Comparison of ENCODE assay signal across 20 cellular contexts in the genomic region with DNA sequence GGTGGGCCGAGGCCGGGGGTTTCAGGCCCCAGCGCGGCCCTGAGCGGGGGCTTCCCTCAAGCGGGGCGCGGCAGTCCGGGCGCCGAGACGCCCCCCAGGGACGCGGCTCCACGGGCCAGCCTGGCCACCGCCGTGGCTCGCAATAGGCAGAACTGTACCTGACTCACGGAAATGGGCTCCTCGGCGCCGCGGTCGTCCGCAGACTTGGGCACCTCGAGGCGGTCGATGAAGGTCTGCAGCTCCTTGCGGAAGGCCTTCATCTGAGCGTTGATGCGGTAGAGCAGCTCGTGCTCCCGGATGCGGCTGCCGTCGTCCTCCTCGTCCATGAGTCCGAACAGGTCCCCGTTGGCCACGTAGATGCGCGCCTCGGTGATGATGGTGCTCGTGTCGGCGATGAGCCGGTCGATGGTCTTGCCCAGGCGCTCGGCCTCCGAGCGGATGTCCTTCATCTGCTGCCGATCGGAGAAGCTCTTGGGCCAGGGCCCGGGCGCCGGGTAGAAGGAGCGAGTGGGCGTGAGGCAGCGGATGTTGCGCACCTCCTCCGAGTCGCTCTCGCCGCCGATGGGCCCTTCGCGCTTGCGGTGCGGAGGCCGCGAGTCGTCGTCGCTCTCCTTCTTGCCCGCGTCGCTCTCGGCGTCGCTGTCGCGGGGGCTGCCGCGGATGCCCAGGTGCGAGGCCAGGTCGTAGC. TPM values are rescaled to one million over a fixed set of nuclear protein-coding genes. Genes with fewer than 3 reads are reported as not detected.
A peak's percentile ranks its signal among the peaks of the same experiment; 100 is the strongest.
DNase-seq lines count a peak whose midpoint lies in the region; ATAC-seq and TF ChIP-seq lines count a peak whose summit lies in the region.
"Had no signal": no experiment of that assay in that cellular context is flagged by ENCODE, and none has a peak within 500 bp of the region (broad histone marks: within the 10 kb centered on the region; RNA-seq: fewer than 3 reads in every experiment).

No MANE protein-coding gene starts in this region.

- no peak overlapping the region for H3K27ac Mint-ChIP-seq in activated CD4-positive, alpha-beta memory T cell treated with anti-CD3 and anti-CD28 coated beads for 36 hours
- H3K27ac Mint-ChIP-seq in activated CD4-positive, alpha-beta memory T cell treated with anti-CD3 and anti-CD28 coated beads, Interleukin-2, amount 10 ng/mL, durations not matched to agents 7 days and 5 days: no peak overlapping the region

- TF ChIP-seq CTCF in upper lobe of right lung (IDR thresholded peaks at IDR 0.05): no peak

- no peaks in the 10 kb centered on the region for H3K4me1 Mint-ChIP-seq in activated CD4-positive, alpha-beta memory T cell treated with anti-CD3 and anti-CD28 coated beads for 36 hours (ENCODE audit: low read depth)
- no peaks in the 10 kb centered on the region for H3K4me1 Mint-ChIP-seq in activated CD4-positive, alpha-beta memory T cell treated with anti-CD3 and anti-CD28 coated beads, Interleukin-2, amount 10 ng/mL, durations not matched to agents 7 days and 5 days

- no peaks in the 10 kb centered on the region for H3K27me3 ChIP-seq in upper lobe of right lung
- H3K27me3 ChIP-seq: Peyer's patch had no signal

- peak; percentile 13 for ATAC-seq in upper lobe of right lung
- no peak for ATAC-seq in GM19023 (IDR thresholded peaks at IDR 0.05; ENCODE audit: unreplicated experiment)
- ATAC-seq: GM23338, K562 had no signal

- intact Hi-C loops in activated CD4-positive, alpha-beta memory T cell treated with anti-CD3 and anti-CD28 coated beads for 36 hours (cut with micrococcal nuclease): no loop called here
- intact Hi-C loops in upper lobe of right lung (cut with DNase I): no loop called here

- H3K4me1 ChIP-seq in upper lobe of right lung: no peaks in the 10 kb centered on the region
- H3K4me1 ChIP-seq: Peyer's patch had no signal

- H3K27me3 Mint-ChIP-seq in activated CD4-positive, alpha-beta memory T cell treated with anti-CD3 and anti-CD28 coated beads for 36 hours: no peaks in the 10 kb centered on the region
- H3K27me3 Mint-ChIP-seq in activated CD4-positive, alpha-beta memory T cell treated with anti-CD3 and anti-CD28 coated beads, Interleukin-2, amount 10 ng/mL, durations not matched to agents 7 days and 5 days: no peaks in the 10 kb centered on the region

- no peak overlapping the region for H3K27ac ChIP-seq in upper lobe of right lung
- H3K27ac ChIP-seq: Peyer's patch had no signal

- peak; percentile 19 for DNase-seq in activated CD4-positive, alpha-beta memory T cell treated with anti-CD3 and anti-CD28 coated beads for 36 hours
- no peak for DNase-seq in activated CD4-positive, alpha-beta memory T cell treated with anti-CD3 and anti-CD28 coated beads, Interleukin-2, amount 10 ng/mL, durations not matched to agents 7 days and 5 days
- DNase-seq in stimulated activated naive CD4-positive, alpha-beta T cell treated with Interleukin-2 at 50 U/mL for 16 hours (lab: John Stamatoyannopoulos, UW): peak; percentile 1
- no peak for DNase-seq in stimulated activated naive CD4-positive, alpha-beta T cell (lab: John Stamatoyannopoulos, UW)
- DNase-seq in dermis blood vessel endothelial cell (peak; percentile 2), upper lobe of right lung (no peak)
- DNase-seq in central memory CD4-positive, alpha-beta T cell: no peak
- DNase-seq: 8988T; DMS 273 treated with DMSO at 0.1 percent for 48 hours; NCI-H1105; NCI-H1694; NCI-H2081 treated with DMSO at 0.1 percent for 48 hours; NCI-H510A; NCI-H748 treated with DMSO at 0.1 percent for 48 hours; NK-92 treated with Interleukin-12 subunit alpha and Interleukin-12 subunit beta, amount 100 ng/mL, for 24 hours; Peyer's patch had no signal

- POLR2A ChIA-PET in activated CD4-positive, alpha-beta memory T cell treated with anti-CD3 and anti-CD28 coated beads for 36 hours (lab: Charles Lee): interaction anchor here (1.1 kb wide), 1 partner anchor 41 kb away, joined by 4 read pairs; no protein-coding TSS in a partner anchor
- POLR2A ChIA-PET in activated CD4-positive, alpha-beta memory T cell treated with anti-CD3 and anti-CD28 coated beads, Interleukin-2, amount 10 ng/mL, durations not matched to agents 7 days and 5 days (lab: Charles Lee): no interaction called here

- H3K9me3 ChIP-seq in upper lobe of right lung: no peaks in the 10 kb centered on the region
- H3K9me3 ChIP-seq: Peyer's patch had no signal

- no peaks in the 10 kb centered on the region for H3K9me3 Mint-ChIP-seq in activated CD4-positive, alpha-beta memory T cell treated with anti-CD3 and anti-CD28 coated beads for 36 hours
- H3K9me3 Mint-ChIP-seq in activated CD4-positive, alpha-beta memory T cell treated with anti-CD3 and anti-CD28 coated beads, Interleukin-2, amount 10 ng/mL, durations not matched to agents 7 days and 5 days: peaks cover 6% of the 10 kb centered on the region
- H3K9me3 Mint-ChIP-seq: GM23338 had no signal

- H3K4me3 Mint-ChIP-seq in activated CD4-positive, alpha-beta memory T cell treated with anti-CD3 and anti-CD28 coated beads for 36 hours: no peak overlapping the region
- H3K4me3 Mint-ChIP-seq in activated CD4-positive, alpha-beta memory T cell treated with anti-CD3 and anti-CD28 coated beads, Interleukin-2, amount 10 ng/mL, durations not matched to agents 7 days and 5 days: no peak overlapping the region
- H3K4me3 Mint-ChIP-seq: GM23338 had no signal

- CTCF ChIA-PET in activated CD4-positive, alpha-beta memory T cell treated with anti-CD3 and anti-CD28 coated beads for 36 hours (lab: Charles Lee): interaction anchor here (0.8 to 2.9 kb wide), 2 partner anchors 42 to 64 kb away, joined by 4 to 8 read pairs; no protein-coding TSS in a partner anchor
- CTCF ChIA-PET in activated CD4-positive, alpha-beta memory T cell treated with anti-CD3 and anti-CD28 coated beads, Interleukin-2, amount 10 ng/mL, durations not matched to agents 7 days and 5 days (lab: Charles Lee): interaction anchor here (1.7 kb wide), 1 partner anchor 40 kb away, joined by 8 read pairs; no protein-coding TSS in a partner anchor

- no peaks in the 10 kb centered on the region for H3K36me3 ChIP-seq in upper lobe of right lung
- H3K36me3 ChIP-seq: Peyer's patch had no signal

- no peak overlapping the region for H3K4me3 ChIP-seq in upper lobe of right lung
- H3K4me3 ChIP-seq: GM23338, K562, Peyer's patch had no signal

- peaks cover 31% of the 10 kb centered on the region for H3K36me3 Mint-ChIP-seq in activated CD4-positive, alpha-beta memory T cell treated with anti-CD3 and anti-CD28 coated beads for 36 hours
- H3K36me3 Mint-ChIP-seq in activated CD4-positive, alpha-beta memory T cell treated with anti-CD3 and anti-CD28 coated beads, Interleukin-2, amount 10 ng/mL, durations not matched to agents 7 days and 5 days (ENCODE audit: low read depth): peaks cover 62% of the 10 kb centered on the region
- H3K36me3 Mint-ChIP-seq: CD14-positive monocyte had no signal

RNA-seq across cellular contexts. Expression of gene KIAA0408, which starts 16.1 kb away (rescaled TPM):
- total RNA-seq in activated CD4-positive, alpha-beta memory T cell treated with anti-CD3 and anti-CD28 coated beads for 36 hours: 1 to 10 TPM; 6.0 to 6.5 TPM
- total RNA-seq in activated CD4-positive, alpha-beta memory T cell treated with anti-CD3 and anti-CD28 coated beads, Interleukin-2, amount 10 ng/mL, durations not matched to agents 7 days and 5 days: 10 to 100 TPM; 11.6 to 12.2 TPM
- under 0.01 TPM in 1 of 2 replicates, not detected in the other for total RNA-seq in dermis blood vessel endothelial cell
- total RNA-seq in upper lobe of right lung: 55.0 TPM

Comparison
In these comparisons a context has a peak if more than half of its experiments do, and no peak if none do; other contexts are left out.
1. DNase-seq: peak in activated CD4-positive, alpha-beta memory T cell treated with anti-CD3 and anti-CD28 coated beads for 36 hours (single experiment), stimulated activated naive CD4-positive, alpha-beta T cell treated with Interleukin-2 at 50 U/mL for 16 hours (single experiment) and dermis blood vessel endothelial cell (single experiment); none in activated CD4-positive, alpha-beta memory T cell treated with anti-CD3 and anti-CD28 coated beads, Interleukin-2, amount 10 ng/mL, durations not matched to agents 7 days and 5 days (single experiment), stimulated activated naive CD4-positive, alpha-beta T cell (0 of 6), upper lobe of right lung (single experiment) and central memory CD4-positive, alpha-beta T cell (single experiment).